26 cellular contexts compared by ENCODE assay signal in genomic region chr10:33057620-33058019, GRCh38.
A peak's percentile ranks its signal among the peaks of the same experiment; 100 is the strongest.
DNase-seq lines count a peak whose midpoint lies in the region; ATAC-seq, FAIRE-seq and TF ChIP-seq lines count a peak whose summit lies in the region.
"Had no signal": no experiment of that assay in that cellular context is flagged by ENCODE, and none has a peak within 500 bp of the region (broad histone marks: within the 10 kb centered on the region; RNA-seq: fewer than 3 reads in every experiment).

No MANE protein-coding gene starts in this region.

- H3K79me2 ChIP-seq in K562 (ENCODE audit: control insufficient read depth, insufficient read depth, low read length), result no peaks in the 10 kb centered on the region

- H3K27ac ChIP-seq in K562 (ENCODE audit: extremely low read depth, low read depth, low read length) (no peak overlapping the region), prostate gland (no peak overlapping the region)
- H3K27ac ChIP-seq: BLaER1 had no signal

- no peaks in the 10 kb centered on the region for H3K9me3 ChIP-seq in K562 (replicated peaks; ENCODE audit: control insufficient read depth, insufficient read depth, low read depth, low read length)
- no peaks in the 10 kb centered on the region for H3K9me3 ChIP-seq in prostate gland
- H3K9me3 ChIP-seq: BE2C, BLaER1 had no signal

- peak; percentile 78 for FAIRE-seq in K562 (lab: Jason Lieb, UNC)
- peak; percentile 5 for FAIRE-seq in urothelium cell line (lab: Jason Lieb, UNC)
- FAIRE-seq: A204.1, GM12878, GM12892, GM18507 had no signal

- BruUV-seq in K562 (replicated peaks; lab: Mats Ljungman, UMichigan), result no TSS peak

- H3K4me3 ChIP-seq in K562 (no peak overlapping the region), prostate gland (no peak overlapping the region)
- H3K4me3 ChIP-seq: BLaER1, GM12878 had no signal

- peak overlapping the region; percentile 51 for H3K4me2 ChIP-seq in K562 (ENCODE audit: insufficient read depth, low read length)
- H3K4me2 ChIP-seq: BLaER1 had no signal

- CTCF ChIA-PET in K562 (lab: Yijun Ruan, JAX; ENCODE audit: low intra/inter-chr PET ratio), result no interaction called here

- intact Hi-C loops in K562 (cut with micrococcal nuclease) (no loop called here), prostate gland (cut with DNase I) (no loop called here)

- peak; percentile 52 for ATAC-seq in K562
- ATAC-seq: GM12878 had no signal

- POLR2A ChIA-PET in K562 (lab: Yijun Ruan, JAX), result interaction anchor here (0.7 to 1.4 kb wide), 3 partner anchors 9 to 193 kb away, joined by 3 read pairs; no protein-coding TSS in a partner anchor

- H2AFZ ChIP-seq in K562 (ENCODE audit: low read depth, low read length), result peak overlapping the region; percentile 70

- peak; percentile 49 for TF ChIP-seq EP300 in K562 (IDR thresholded peaks at IDR 0.05; ENCODE audit: low read length)

- in situ Hi-C loops in K562 (cut with MboI), result no loop called here

- WGBS in K562 (ENCODE audit: insufficient coverage, low coverage, missing lambda C conversion rate), result 3% methylated on average over 10 of the region's 12 CpGs
- 90% methylated on average over 12 of the region's 12 CpGs for WGBS in prostate gland

- DNase-seq in OCI-M1 (lab: John Stamatoyannopoulos, UW) (peak; percentile 22), K562 (ENCODE audit: extremely low read depth in 1 of 4, low spot score in 3 of 4) (peak in 2 of 4 experiments; percentile 20 to 75), urothelium cell line (ENCODE audit: low spot score) (no peak), prostate gland (ENCODE audit: low spot score) (no peak), amygdala (lab: John Stamatoyannopoulos, UW) (no peak), kidney tubule cell (ENCODE audit: low spot score) (no peak)
- DNase-seq: 8988T; ACHN; BE2C; C1 segment of cervical spinal cord; CD4-positive, alpha-beta memory T cell; CD4-positive, CD25-positive, alpha-beta regulatory T cell; CD8-positive, alpha-beta memory T cell; COR-L47; DMS 273 treated with DMSO at 0.1 percent for 48 hours; DMS153; DMS53; DMS79; DND-41; EL; GDM1 had no signal

- no peaks in the 10 kb centered on the region for H3K36me3 ChIP-seq in K562 (ENCODE audit: control insufficient read depth, insufficient read depth, low read length)
- no peaks in the 10 kb centered on the region for H3K36me3 ChIP-seq in prostate gland
- H3K36me3 ChIP-seq: BE2C, BLaER1 had no signal

- TF ChIP-seq RAD21 in K562 (CRISPR knock-in tag; conservative IDR thresholded peaks at IDR 0.05 in 1 of 2, IDR thresholded peaks at IDR 0.05 in 1 of 2), result no peak

- H3K27me3 ChIP-seq in K562 (ENCODE audit: control insufficient read depth in 2 of 2, insufficient read depth in 2 of 2, low read length in 2 of 2), result peaks cover 0 to 4% of the 10 kb centered on the region in 2 experiments; a peak in 1 of 5 replicates
- H3K27me3 ChIP-seq in prostate gland (replicated peaks; ENCODE audit: insufficient read depth), result no peaks in the 10 kb centered on the region
- H3K27me3 ChIP-seq: BE2C, BLaER1 had no signal

- H3K4me1 ChIP-seq in K562 (replicated peaks in 1 of 2; ENCODE audit: control insufficient read depth in 2 of 2, insufficient read depth in 2 of 2, low read length in 2 of 2) (peaks cover 7 to 13% of the 10 kb centered on the region in 2 experiments; a peak in 3 of 5 replicates), prostate gland (replicated peaks) (no peaks in the 10 kb centered on the region)
- H3K4me1 ChIP-seq: BE2C, BLaER1 had no signal

- H3K9me1 ChIP-seq in K562 (ENCODE audit: control insufficient read depth, insufficient read depth, low read length), result no peaks in the 10 kb centered on the region

- TF ChIP-seq POLR2A in K562 (conservative IDR thresholded peaks at IDR 0.05), result no peak
- no peak for TF ChIP-seq POLR2A in prostate gland (IDR thresholded peaks at IDR 0.05)

- H4K20me1 ChIP-seq in K562 (replicated peaks; ENCODE audit: control insufficient read depth, insufficient read depth, low read length), result no peaks in the 10 kb centered on the region
- H4K20me1 ChIP-seq: BLaER1 had no signal

- TF ChIP-seq CTCF in K562 (IDR thresholded peaks at IDR 0.05 in 2 of 3, conservative IDR thresholded peaks at IDR 0.05 in 1 of 3; ENCODE audit: insufficient read depth in 2 of 3, low read depth in 1 of 3, low read length in 3 of 3) (no peak), prostate gland (IDR thresholded peaks at IDR 0.05) (no peak)

- peak overlapping the region in 1 of 2 experiments; percentile 74; a peak in 1 of 4 replicates for H3K9ac ChIP-seq in K562 (ENCODE audit: insufficient read depth in 1 of 2, low read depth in 2 of 2, low read length in 2 of 2)
- H3K9ac ChIP-seq: BLaER1 had no signal

TF ChIP-seq in K562, 482 proteins besides CTCF, POLR2A, EP300 and RAD21 (continues in another document):
- no peak for TF ChIP-seq HINFP (tag; conservative IDR thresholded peaks at IDR 0.05; ENCODE audit: low read depth)
- no peak for TF ChIP-seq CREBBP (IDR thresholded peaks at IDR 0.05; ENCODE audit: low read depth, low read length)
- no peak for TF ChIP-seq TCFL5 (CRISPR knock-in tag; conservative IDR thresholded peaks at IDR 0.05)
- TF ChIP-seq FOXJ3 (CRISPR knock-in tag; IDR thresholded peaks at IDR 0.05), result no peak
- TF ChIP-seq, protein P1, sequence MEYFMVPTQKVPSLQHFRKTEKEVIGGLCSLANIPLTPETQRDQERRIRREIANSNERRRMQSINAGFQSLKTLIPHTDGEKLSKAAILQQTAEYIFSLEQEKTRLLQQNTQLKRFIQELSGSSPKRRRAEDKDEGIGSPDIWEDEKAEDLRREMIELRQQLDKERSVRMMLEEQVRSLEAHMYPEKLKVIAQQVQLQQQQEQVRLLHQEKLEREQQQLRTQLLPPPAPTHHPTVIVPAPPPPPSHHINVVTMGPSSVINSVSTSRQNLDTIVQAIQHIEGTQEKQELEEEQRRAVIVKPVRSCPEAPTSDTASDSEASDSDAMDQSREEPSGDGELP (CRISPR knock-in tag; IDR thresholded peaks at IDR 0.05; ENCODE audit: borderline replicate concordance), result 0 out of 2 replicates have a peak, but pooled peaks have one; percentile 18
- peak; percentile 88 for TF ChIP-seq ARID1B (IDR thresholded peaks at IDR 0.05)
- TF ChIP-seq TEAD4 (IDR thresholded peaks at IDR 0.05; ENCODE audit: low read length), result peak; percentile 75
- TF ChIP-seq TEAD4 (CRISPR knock-in tag; IDR thresholded peaks at IDR 0.05; ENCODE audit: borderline replicate concordance), result no peak
- TF ChIP-seq SMAD2 (IDR thresholded peaks at IDR 0.05; ENCODE audit: low read depth, low read length), result no peak
- peak; percentile 24 for TF ChIP-seq MEIS2 (IDR thresholded peaks at IDR 0.05; ENCODE audit: partially characterized antibody)
- no peak for TF ChIP-seq CREM (IDR thresholded peaks at IDR 0.05; ENCODE audit: low read depth)
- TF ChIP-seq KLF16 (IDR thresholded peaks at IDR 0.05), result peak; percentile 9; the same call in 1 of the 2 replicates
- no peak for TF ChIP-seq NCOA6 (IDR thresholded peaks at IDR 0.05)
- no peak for TF ChIP-seq TAF15 (IDR thresholded peaks at IDR 0.05; ENCODE audit: low read depth, low read length)
- 0 out of 2 replicates have a peak, but pooled peaks have one; percentile 11 for TF ChIP-seq STAT5A (IDR thresholded peaks at IDR 0.05; ENCODE audit: borderline replicate concordance, low read length)
- TF ChIP-seq ZNF75A (CRISPR knock-in tag; IDR thresholded peaks at IDR 0.05), result no peak
- TF ChIP-seq TGIF2 (CRISPR knock-in tag; IDR thresholded peaks at IDR 0.05), result no peak
- TF ChIP-seq, protein P2, sequence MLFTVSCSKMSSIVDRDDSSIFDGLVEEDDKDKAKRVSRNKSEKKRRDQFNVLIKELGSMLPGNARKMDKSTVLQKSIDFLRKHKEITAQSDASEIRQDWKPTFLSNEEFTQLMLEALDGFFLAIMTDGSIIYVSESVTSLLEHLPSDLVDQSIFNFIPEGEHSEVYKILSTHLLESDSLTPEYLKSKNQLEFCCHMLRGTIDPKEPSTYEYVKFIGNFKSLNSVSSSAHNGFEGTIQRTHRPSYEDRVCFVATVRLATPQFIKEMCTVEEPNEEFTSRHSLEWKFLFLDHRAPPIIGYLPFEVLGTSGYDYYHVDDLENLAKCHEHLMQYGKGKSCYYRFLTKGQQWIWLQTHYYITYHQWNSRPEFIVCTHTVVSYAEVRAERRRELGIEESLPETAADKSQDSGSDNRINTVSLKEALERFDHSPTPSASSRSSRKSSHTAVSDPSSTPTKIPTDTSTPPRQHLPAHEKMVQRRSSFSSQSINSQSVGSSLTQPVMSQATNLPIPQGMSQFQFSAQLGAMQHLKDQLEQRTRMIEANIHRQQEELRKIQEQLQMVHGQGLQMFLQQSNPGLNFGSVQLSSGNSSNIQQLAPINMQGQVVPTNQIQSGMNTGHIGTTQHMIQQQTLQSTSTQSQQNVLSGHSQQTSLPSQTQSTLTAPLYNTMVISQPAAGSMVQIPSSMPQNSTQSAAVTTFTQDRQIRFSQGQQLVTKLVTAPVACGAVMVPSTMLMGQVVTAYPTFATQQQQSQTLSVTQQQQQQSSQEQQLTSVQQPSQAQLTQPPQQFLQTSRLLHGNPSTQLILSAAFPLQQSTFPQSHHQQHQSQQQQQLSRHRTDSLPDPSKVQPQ (CRISPR knock-in tag; IDR thresholded peaks at IDR 0.05; ENCODE audit: borderline replicate concordance), result no peak
- peak; percentile 87 for TF ChIP-seq TCF3 (CRISPR knock-in tag; IDR thresholded peaks at IDR 0.05)
- TF ChIP-seq ZFP36 (IDR thresholded peaks at IDR 0.05; ENCODE audit: low read depth, low read length, partially characterized antibody), result no peak
- TF ChIP-seq NR4A1 (CRISPR knock-in tag; IDR thresholded peaks at IDR 0.05), result no peak
- no peak for TF ChIP-seq NR4A1 (tag; IDR thresholded peaks at IDR 0.05)
- peak; percentile 40; the same call in 1 of the 2 replicates for TF ChIP-seq MTA2 (IDR thresholded peaks at IDR 0.05; ENCODE audit: low read depth)
- no peak for TF ChIP-seq PTRF (tag; IDR thresholded peaks at IDR 0.05)
